Comparison of ENCODE assay signal across 1 cellular context in the genomic region with DNA sequence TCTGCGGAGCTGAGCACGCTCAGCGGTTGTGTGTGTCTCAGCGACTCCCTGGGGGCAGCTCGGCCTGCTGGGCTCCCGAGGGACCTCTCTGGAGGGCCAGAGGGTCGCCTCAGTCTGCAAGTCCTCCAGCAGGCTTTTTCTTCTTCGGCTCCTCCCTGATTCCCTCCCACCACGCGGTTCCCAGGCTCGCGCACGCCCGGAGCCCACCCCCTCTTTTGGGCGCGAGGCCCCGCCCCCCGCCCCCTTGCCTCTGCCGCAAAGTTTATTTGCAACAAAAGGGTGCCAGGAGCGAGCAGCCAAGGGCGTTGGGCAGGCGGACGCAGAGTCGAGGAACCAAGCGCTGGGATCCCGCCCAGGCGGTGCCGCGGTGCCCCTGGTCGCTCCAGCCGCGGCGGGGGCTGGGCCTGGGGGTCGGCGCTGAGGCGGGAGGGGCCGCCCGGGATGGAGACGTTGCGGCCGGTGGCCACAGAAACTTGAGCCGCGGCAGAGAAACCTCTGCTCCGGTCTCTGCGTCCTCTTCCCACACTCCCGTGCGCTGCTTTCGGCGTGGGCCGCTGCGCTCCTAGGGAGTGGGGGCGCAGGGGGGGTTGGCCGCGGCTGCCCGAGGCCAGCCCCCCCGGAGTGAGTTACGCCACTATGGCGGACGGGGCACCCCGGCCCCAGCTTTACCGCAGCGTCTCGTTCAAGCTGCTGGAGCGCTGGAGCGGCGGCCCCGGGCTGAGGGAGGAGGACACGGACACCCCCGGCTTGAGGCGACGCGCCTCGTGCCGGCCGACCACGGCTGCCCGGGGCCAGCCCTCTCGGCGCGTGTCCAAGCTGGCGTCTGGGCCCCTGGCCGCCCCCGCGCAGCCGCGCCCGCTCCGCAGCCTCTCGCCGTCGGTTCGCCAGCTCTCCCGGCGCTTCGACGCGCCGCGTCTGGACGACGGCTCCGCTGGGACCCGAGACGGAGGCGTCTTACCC.
TF ChIP-seq lines count a peak whose summit lies in the region.

Gene ARHGEF17, plus strand, starts transcription at position 274 of the 960 bp plus-strand sequence. Its CDS starts 363 bp downstream, at position 637.

TF ChIP-seq in HepG2, 621 proteins besides CTCF, POLR2A, EP300 and RAD21 (continued from another document):
- TF ChIP-seq, protein P1, sequence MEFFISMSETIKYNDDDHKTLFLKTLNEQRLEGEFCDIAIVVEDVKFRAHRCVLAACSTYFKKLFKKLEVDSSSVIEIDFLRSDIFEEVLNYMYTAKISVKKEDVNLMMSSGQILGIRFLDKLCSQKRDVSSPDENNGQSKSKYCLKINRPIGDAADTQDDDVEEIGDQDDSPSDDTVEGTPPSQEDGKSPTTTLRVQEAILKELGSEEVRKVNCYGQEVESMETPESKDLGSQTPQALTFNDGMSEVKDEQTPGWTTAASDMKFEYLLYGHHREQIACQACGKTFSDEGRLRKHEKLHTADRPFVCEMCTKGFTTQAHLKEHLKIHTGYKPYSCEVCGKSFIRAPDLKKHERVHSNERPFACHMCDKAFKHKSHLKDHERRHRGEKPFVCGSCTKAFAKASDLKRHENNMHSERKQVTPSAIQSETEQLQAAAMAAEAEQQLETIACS (CRISPR knock-in tag; IDR thresholded peaks at IDR 0.05) = no peak
- no peak for TF ChIP-seq CC2D1A (CRISPR knock-in tag; IDR thresholded peaks at IDR 0.05)
- TF ChIP-seq CSRNP2 (CRISPR knock-in tag; conservative IDR thresholded peaks at IDR 0.05; ENCODE audit: low read depth) = no peak
- TF ChIP-seq CCAR2 (optimal IDR thresholded peaks at IDR 0.05; ENCODE audit: low read depth, low read length) = no peak
- TF ChIP-seq PAX8 (CRISPR knock-in tag; IDR thresholded peaks at IDR 0.05; ENCODE audit: borderline replicate concordance) = no peak
- TF ChIP-seq, protein P2, sequence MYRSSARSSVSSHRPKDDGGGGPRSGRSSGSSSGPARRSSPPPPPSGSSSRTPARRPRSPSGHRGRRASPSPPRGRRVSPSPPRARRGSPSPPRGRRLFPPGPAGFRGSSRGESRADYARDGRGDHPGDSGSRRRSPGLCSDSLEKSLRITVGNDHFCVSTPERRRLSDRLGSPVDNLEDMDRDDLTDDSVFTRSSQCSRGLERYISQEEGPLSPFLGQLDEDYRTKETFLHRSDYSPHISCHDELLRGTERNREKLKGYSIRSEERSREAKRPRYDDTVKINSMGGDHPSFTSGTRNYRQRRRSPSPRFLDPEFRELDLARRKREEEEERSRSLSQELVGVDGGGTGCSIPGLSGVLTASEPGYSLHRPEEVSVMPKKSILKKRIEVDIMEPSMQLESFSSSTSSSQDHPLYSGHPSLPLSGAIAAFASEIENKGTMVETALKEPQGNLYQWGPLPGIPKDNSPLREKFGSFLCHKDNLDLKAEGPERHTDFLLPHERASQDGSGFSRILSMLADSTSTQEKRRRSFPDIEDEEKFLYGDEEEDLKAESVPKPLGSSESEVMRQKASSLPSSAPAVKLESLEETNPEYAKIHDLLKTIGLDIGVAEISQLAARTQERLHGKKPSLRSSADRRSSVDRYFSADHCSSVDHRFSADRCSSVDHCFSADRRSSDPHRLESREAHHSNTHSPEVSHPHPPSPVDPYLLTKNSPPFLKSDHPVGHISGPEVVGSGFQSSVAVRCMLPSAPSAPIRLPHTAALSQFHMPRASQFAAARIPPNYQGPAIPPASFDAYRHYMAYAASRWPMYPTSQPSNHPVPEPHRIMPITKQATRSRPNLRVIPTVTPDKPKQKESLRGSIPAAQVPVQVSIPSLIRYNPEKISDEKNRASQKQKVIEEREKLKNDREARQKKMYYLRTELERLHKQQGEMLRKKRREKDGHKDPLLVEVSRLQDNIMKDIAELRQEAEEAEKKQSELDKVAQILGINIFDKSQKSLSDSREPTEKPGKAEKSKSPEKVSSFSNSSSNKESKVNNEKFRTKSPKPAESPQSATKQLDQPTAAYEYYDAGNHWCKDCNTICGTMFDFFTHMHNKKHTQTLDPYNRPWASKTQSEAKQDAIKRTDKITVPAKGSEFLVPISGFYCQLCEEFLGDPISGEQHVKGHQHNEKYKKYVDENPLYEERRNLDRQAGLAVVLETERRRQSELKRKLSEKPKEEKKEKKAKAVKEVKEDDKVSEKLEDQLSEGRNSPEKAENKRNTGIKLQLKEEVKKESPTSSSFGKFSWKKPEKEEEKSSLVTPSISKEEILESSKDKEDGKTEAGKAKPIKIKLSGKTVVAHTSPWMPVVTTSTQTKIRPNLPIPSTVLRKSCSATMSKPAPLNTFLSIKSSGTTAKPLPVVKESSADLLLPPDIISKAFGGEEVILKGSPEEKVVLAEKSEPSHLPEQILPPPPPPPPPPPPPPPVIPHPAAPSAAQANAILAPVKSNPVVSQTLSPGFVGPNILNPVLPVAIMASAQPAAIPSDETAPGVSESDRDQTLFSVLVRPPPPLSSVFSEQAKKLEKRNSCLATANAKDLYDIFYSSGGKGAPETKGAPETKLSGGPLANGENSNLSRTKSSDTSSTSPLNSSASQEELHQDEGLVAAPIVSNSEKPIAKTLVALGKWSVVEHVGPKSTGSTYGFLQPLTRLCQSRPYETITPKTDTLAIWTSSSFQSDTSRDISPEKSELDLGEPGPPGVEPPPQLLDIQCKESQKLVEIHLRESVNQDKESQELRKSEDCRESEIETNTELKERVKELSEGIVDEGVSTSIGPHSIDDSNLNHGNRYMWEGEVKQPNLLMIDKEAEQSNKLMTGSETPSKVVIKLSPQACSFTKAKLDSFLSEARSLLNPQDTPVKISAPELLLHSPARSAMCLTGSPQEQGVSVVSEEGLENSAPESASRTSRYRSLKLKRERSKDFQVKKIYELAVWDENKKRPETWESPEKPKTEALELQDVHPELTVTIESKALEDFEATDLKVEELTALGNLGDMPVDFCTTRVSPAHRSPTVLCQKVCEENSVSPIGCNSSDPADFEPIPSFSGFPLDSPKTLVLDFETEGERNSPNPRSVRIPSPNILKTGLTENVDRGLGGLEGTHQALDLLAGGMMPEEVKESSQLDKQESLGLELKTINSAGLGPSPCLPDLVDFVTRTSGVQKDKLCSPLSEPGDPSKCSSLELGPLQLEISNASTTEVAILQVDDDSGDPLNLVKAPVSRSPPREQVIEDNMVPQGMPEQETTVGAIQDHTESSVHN (CRISPR knock-in tag; IDR thresholded peaks at IDR 0.05) = no peak
